ENCODE assay signal across 8 cellular contexts in genomic region chr18:62714671-62715438, GRCh38. TPM values are rescaled to one million over a fixed set of nuclear protein-coding genes. Genes with fewer than 3 reads are reported as not detected.
DNase-seq lines count a peak whose midpoint lies in the region; ATAC-seq and TF ChIP-seq lines count a peak whose summit lies in the region.

No MANE protein-coding gene starts in this region.

- TF ChIP-seq POLR2A in spleen (IDR thresholded peaks at IDR 0.05) = no peak

- TF ChIP-seq CTCF in spleen (IDR thresholded peaks at IDR 0.05 in 8 of 11, conservative IDR thresholded peaks at IDR 0.05 in 3 of 11) = peak; percentile 57 to 84 (median 69)

- peaks cover 14 to 45% (median 34%) of the 10 kb centered on the region in 6 donors for H3K4me1 ChIP-seq in spleen

- WGBS in spleen, 5 donors = 3 to 5% (median 4%) methylated on average over 49 to 50 of the region's 50 CpGs

- H3K27me3 ChIP-seq in spleen (replicated peaks in 1 of 7) = peaks cover 0 to 18% (median 4%) of the 10 kb centered on the region in 7 donors

- ATAC-seq in GM19035 (IDR thresholded peaks at IDR 0.05; ENCODE audit: unreplicated experiment) (peak; percentile 65), HG03342 (IDR thresholded peaks at IDR 0.05; ENCODE audit: unreplicated experiment) (peak; percentile 65)
- peak; percentile 70 to 74 for ATAC-seq in activated CD4-positive, CD25-positive, alpha-beta regulatory T cell treated with anti-CD3 and anti-CD28 coated beads, Interleukin-2, amount 50 U/mL, for 24 hours

- no peaks in the 10 kb centered on the region for H3K9me3 ChIP-seq in spleen

- H3K27ac ChIP-seq in spleen = peak overlapping the region; percentile 90 to 97 (median 94)

- DNase-seq in AG20443 (ENCODE audit: low spot score) (peak; percentile 99), NCI-H345 treated with DMSO at 0.1 percent for 48 hours (lab: John Stamatoyannopoulos, UW; ENCODE audit: unreplicated experiment) (peak; percentile 99), cerebellar cortex (ENCODE audit: low spot score) (peak; percentile 100), iris pigment epithelial cell (ENCODE audit: low read depth) (peak; percentile 100), spleen (peak; percentile 99)

- intact Hi-C loops in spleen (cut with DNase I; ENCODE audit: low total_unique reads) = loop anchor here (5.0 kb wide), 3 partner anchors 128 to 267 kb away; partner anchors contain the start of gene ZCCHC2

- no peaks in the 10 kb centered on the region for H3K36me3 ChIP-seq in spleen

- peak overlapping the region; percentile 58 to 86 (median 76) for H3K4me3 ChIP-seq in spleen

RNA-seq across cellular contexts. Expression of gene PHLPP1, which starts 0.5 kb away (rescaled TPM):
- total RNA-seq in spleen = 10 to 100 TPM in 1 of 7 donors, 1 to 10 TPM in 6; 3.8 to 10.6 (median 7.7) TPM
- polyA plus RNA-seq in spleen = 1 to 10 TPM; 1.2 to 1.4 (median 1.2) TPM

Comparison
In these comparisons a context has a peak if more than half of its experiments do, and no peak if none do; other contexts are left out.
1. Peak in every context shown above with its lines: DNase-seq, ATAC-seq, H3K4me3 ChIP-seq and H3K27ac ChIP-seq.